1 cellular context compared by ENCODE assay signal in the genomic region with DNA sequence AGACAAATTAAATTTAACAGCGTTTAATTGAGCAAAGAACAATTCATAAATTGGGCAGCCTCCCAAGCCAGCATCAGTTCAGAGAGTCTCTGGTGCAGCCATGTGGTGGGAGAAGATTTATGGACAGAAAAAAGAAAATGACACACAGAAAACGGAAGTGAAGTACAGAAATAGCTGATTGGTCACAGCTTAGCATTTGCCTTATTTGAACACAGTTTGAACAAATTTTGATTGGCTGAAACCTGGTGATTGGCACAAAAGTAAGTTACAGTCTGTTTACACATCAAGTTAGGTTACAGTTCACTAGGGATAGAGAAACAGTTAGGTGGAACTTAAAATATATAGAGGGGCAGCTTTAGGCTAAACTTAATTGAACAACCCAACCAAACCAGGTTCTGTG.
TF ChIP-seq lines count a peak whose summit lies in the region.

No MANE protein-coding gene starts in this region.

TF ChIP-seq in WTC11, 78 proteins besides CTCF, POLR2A, EP300 and RAD21 (continued from another document):
- TF ChIP-seq ZNF281 (CRISPR knock-in tag; IDR thresholded peaks at IDR 0.05): no peak
- no peak for TF ChIP-seq MXD4 (CRISPR knock-in tag; IDR thresholded peaks at IDR 0.05; ENCODE audit: borderline replicate concordance)
- no peak for TF ChIP-seq NR1H2 (CRISPR knock-in tag; IDR thresholded peaks at IDR 0.05)
- TF ChIP-seq, protein P1, sequence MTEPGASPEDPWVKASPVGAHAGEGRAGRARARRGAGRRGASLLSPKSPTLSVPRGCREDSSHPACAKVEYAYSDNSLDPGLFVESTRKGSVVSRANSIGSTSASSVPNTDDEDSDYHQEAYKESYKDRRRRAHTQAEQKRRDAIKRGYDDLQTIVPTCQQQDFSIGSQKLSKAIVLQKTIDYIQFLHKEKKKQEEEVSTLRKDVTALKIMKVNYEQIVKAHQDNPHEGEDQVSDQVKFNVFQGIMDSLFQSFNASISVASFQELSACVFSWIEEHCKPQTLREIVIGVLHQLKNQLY (CRISPR knock-in tag; IDR thresholded peaks at IDR 0.05): no peak
- TF ChIP-seq, protein P2, sequence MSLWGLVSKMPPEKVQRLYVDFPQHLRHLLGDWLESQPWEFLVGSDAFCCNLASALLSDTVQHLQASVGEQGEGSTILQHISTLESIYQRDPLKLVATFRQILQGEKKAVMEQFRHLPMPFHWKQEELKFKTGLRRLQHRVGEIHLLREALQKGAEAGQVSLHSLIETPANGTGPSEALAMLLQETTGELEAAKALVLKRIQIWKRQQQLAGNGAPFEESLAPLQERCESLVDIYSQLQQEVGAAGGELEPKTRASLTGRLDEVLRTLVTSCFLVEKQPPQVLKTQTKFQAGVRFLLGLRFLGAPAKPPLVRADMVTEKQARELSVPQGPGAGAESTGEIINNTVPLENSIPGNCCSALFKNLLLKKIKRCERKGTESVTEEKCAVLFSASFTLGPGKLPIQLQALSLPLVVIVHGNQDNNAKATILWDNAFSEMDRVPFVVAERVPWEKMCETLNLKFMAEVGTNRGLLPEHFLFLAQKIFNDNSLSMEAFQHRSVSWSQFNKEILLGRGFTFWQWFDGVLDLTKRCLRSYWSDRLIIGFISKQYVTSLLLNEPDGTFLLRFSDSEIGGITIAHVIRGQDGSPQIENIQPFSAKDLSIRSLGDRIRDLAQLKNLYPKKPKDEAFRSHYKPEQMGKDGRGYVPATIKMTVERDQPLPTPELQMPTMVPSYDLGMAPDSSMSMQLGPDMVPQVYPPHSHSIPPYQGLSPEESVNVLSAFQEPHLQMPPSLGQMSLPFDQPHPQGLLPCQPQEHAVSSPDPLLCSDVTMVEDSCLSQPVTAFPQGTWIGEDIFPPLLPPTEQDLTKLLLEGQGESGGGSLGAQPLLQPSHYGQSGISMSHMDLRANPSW (CRISPR knock-in tag; conservative IDR thresholded peaks at IDR 0.05; ENCODE audit: low read depth): no peak
- TF ChIP-seq, protein P3, sequence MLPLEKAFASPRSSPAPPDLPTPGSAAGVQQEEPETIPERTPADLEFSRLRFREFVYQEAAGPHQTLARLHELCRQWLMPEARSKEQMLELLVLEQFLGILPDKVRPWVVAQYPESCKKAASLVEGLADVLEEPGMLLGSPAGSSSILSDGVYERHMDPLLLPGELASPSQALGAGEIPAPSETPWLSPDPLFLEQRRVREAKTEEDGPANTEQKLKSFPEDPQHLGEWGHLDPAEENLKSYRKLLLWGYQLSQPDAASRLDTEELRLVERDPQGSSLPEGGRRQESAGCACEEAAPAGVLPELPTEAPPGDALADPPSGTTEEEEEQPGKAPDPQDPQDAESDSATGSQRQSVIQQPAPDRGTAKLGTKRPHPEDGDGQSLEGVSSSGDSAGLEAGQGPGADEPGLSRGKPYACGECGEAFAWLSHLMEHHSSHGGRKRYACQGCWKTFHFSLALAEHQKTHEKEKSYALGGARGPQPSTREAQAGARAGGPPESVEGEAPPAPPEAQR (CRISPR knock-in tag; IDR thresholded peaks at IDR 0.05): no peak
TF ChIP-seq in WTC11: peak in this region for 1.
